In genomic region chr17:3845361-3845753, GRCh38 we compare ENCODE assay signal across 8 cellular contexts. TPM values are rescaled to one million over a fixed set of nuclear protein-coding genes. Genes with fewer than 3 reads are reported as not detected.
A peak's percentile ranks its signal among the peaks of the same experiment; 100 is the strongest.
DNase-seq lines count a peak whose midpoint lies in the region; ATAC-seq and TF ChIP-seq lines count a peak whose summit lies in the region.

No MANE protein-coding gene starts in this region.

- peak; percentile 32 for DNase-seq in MM.1S
- peak; percentile 18 for DNase-seq in activated T-cell treated with anti-CD3 and anti-CD28 coated beads, Interleukin-2, amount 50 U/mL, for 4 hours
- DNase-seq in germinal center (ENCODE audit: low spot score) = peak; percentile 43
- DNase-seq in trophoblast cell = no peak
- no peak for DNase-seq in D341Med (ENCODE audit: low spot score)
- DNase-seq in NCI-H1436 treated with DMSO at 0.1 percent for 48 hours (lab: John Stamatoyannopoulos, UW) = no peak

- H3K9me3 ChIP-seq in MM.1S (replicated peaks; ENCODE audit: insufficient read depth, low read length) (no peaks in the 10 kb centered on the region), trophoblast cell (ENCODE audit: insufficient read depth, low read depth, low read length) (no peaks in the 10 kb centered on the region)

- H3K9me2 ChIP-seq in MM.1S (replicated peaks; ENCODE audit: insufficient read depth, low read length) = no peaks in the 10 kb centered on the region

- H3K4ac ChIP-seq in trophoblast cell (ENCODE audit: low read depth, low read length) = peak overlapping the region; percentile 96

- TF ChIP-seq CTCF in C4-2B (conservative IDR thresholded peaks at IDR 0.05) (no peak), MM.1S (IDR thresholded peaks at IDR 0.05; ENCODE audit: low read length) (no peak)

- no peak overlapping the region for H3K23ac ChIP-seq in trophoblast cell (ENCODE audit: low read length)

- H2AFZ ChIP-seq in MM.1S (ENCODE audit: low read length) = peak overlapping the region; percentile 100
- peak overlapping the region; percentile 98 for H2AFZ ChIP-seq in trophoblast cell (ENCODE audit: insufficient read depth, low read length, poor library complexity)

- H3K9ac ChIP-seq in MM.1S (ENCODE audit: low read length) = peak overlapping the region; percentile 98
- H3K9ac ChIP-seq in trophoblast cell (ENCODE audit: low read length) = peak overlapping the region; percentile 99

- no CpG with 5 or more reads among the region's 11 CpGs for whole genome bisulfite sequencing in trophoblast cell (ENCODE audit: extremely low coverage, insufficient coverage, insufficient read length)

- peaks cover 8% of the 10 kb centered on the region for H3K79me1 ChIP-seq in trophoblast cell (ENCODE audit: low read length)

- peaks cover 7% of the 10 kb centered on the region for H3K36me3 Mint-ChIP-seq in activated T-cell treated with anti-CD3 and anti-CD28 coated beads, Interleukin-2, amount 50 U/mL, for 4 hours (ENCODE audit: insufficient read depth)

- no peaks in the 10 kb centered on the region for H4K20me1 ChIP-seq in MM.1S (ENCODE audit: insufficient read depth, low read length)

- H4K8ac ChIP-seq in trophoblast cell (ENCODE audit: low read depth, low read length) = peak overlapping the region; percentile 99

- H3K79me2 ChIP-seq in MM.1S (ENCODE audit: low read length) = peaks cover 54% of the 10 kb centered on the region
- peaks cover 9% of the 10 kb centered on the region for H3K79me2 ChIP-seq in trophoblast cell (ENCODE audit: control insufficient read depth, insufficient read depth, low read length, poor library complexity)

- peaks cover 5% of the 10 kb centered on the region; the same call in 1 of the 2 replicates for H3K27me3 ChIP-seq in MM.1S (replicated peaks; ENCODE audit: insufficient read depth, low read length)
- H3K27me3 ChIP-seq in trophoblast cell (ENCODE audit: insufficient read depth, low read length) = no peaks in the 10 kb centered on the region

- peak overlapping the region; percentile 99 for H3K14ac ChIP-seq in trophoblast cell (ENCODE audit: low read length)

- H3K4me1 Mint-ChIP-seq in activated T-cell treated with anti-CD3 and anti-CD28 coated beads, Interleukin-2, amount 50 U/mL, for 4 hours (ENCODE audit: low read depth) = peaks cover 22% of the 10 kb centered on the region

- H3K27ac ChIP-seq in C4-2B = peak overlapping the region; percentile 92
- H3K27ac ChIP-seq in MM.1S (ENCODE audit: low read length) = peak overlapping the region; percentile 37; the same call in 1 of the 2 replicates
- H3K27ac ChIP-seq in trophoblast cell (ENCODE audit: low read depth, low read length) = peak overlapping the region; percentile 69

- peak overlapping the region; percentile 96 for H2BK120ac ChIP-seq in trophoblast cell (ENCODE audit: insufficient read depth, low read length, poor library complexity)

- peak; percentile 30 for ATAC-seq in GM21528 (IDR thresholded peaks at IDR 0.05; ENCODE audit: low FRiP score, unreplicated experiment)
- ATAC-seq in activated T-cell treated with anti-CD3 and anti-CD28 coated beads, Interleukin-2, amount 50 U/mL, for 4 hours = peak; percentile 47 to 49

- no peak overlapping the region for H2BK12ac ChIP-seq in trophoblast cell (ENCODE audit: low read length)

- H3K9me3 Mint-ChIP-seq in activated T-cell treated with anti-CD3 and anti-CD28 coated beads, Interleukin-2, amount 50 U/mL, for 4 hours = no peaks in the 10 kb centered on the region

- peak overlapping the region; percentile 97 for H4K12ac ChIP-seq in trophoblast cell (ENCODE audit: low read depth, low read length)

- H3K4me3 ChIP-seq in MM.1S (ENCODE audit: low read length) (peak overlapping the region; percentile 99), trophoblast cell (ENCODE audit: low read depth, low read length) (peak overlapping the region; percentile 96)

- peak overlapping the region; percentile 89 for H2AK5ac ChIP-seq in trophoblast cell (ENCODE audit: low read length)

- peaks cover 7% of the 10 kb centered on the region for H3K4me1 ChIP-seq in MM.1S (ENCODE audit: low read length)
- peaks cover 2 to 3% of the 10 kb centered on the region in 2 experiments for H3K4me1 ChIP-seq in trophoblast cell (ENCODE audit: control insufficient read depth in 1 of 2, insufficient read depth in 2 of 2, low read length in 2 of 2)

- peak overlapping the region; percentile 95 for H3K4me3 Mint-ChIP-seq in activated T-cell treated with anti-CD3 and anti-CD28 coated beads, Interleukin-2, amount 50 U/mL, for 4 hours

- no peaks in the 10 kb centered on the region for H3K27me3 Mint-ChIP-seq in activated T-cell treated with anti-CD3 and anti-CD28 coated beads, Interleukin-2, amount 50 U/mL, for 4 hours (ENCODE audit: low read depth)

- H3K18ac ChIP-seq in trophoblast cell (ENCODE audit: low read length) = peak overlapping the region; percentile 99

- peak overlapping the region; percentile 97 for H4K91ac ChIP-seq in trophoblast cell (ENCODE audit: low read depth, low read length)

- H2BK5ac ChIP-seq in trophoblast cell (ENCODE audit: low read depth, low read length, poor library complexity) = peak overlapping the region; percentile 97

- H3K4me2 ChIP-seq in MM.1S (ENCODE audit: low read depth, low read length) = peak overlapping the region; percentile 90
- peak overlapping the region; percentile 66 for H3K4me2 ChIP-seq in trophoblast cell (ENCODE audit: low read length)

- no peaks in the 10 kb centered on the region for H3F3A ChIP-seq in MM.1S (ENCODE audit: insufficient read depth, low read length)

- H3K36me3 ChIP-seq in MM.1S (replicated peaks; ENCODE audit: insufficient read depth, low read length) (no peaks in the 10 kb centered on the region), trophoblast cell (ENCODE audit: control insufficient read depth in 1 of 2, insufficient read depth in 2 of 2, low read length in 2 of 2) (peaks cover 13 to 21% of the 10 kb centered on the region in 2 experiments)

RNA-seq across cellular contexts. Expression of gene NCBP3, which starts 0.7 kb away (rescaled TPM):
- total RNA-seq in activated T-cell treated with anti-CD3 and anti-CD28 coated beads, Interleukin-2, amount 50 U/mL, for 4 hours = 10 to 100 TPM; 33.2 to 39.1 (median 36.4) TPM
- 31.8 and 32.8 TPM in 2 replicates for polyA plus RNA-seq in trophoblast cell (2013)

RNA-seq across cellular contexts. Expression of gene ITGAE, which starts 44.4 kb away (rescaled TPM):
- 10 to 100 TPM; 15.0 to 20.6 (median 18.1) TPM for total RNA-seq in activated T-cell treated with anti-CD3 and anti-CD28 coated beads, Interleukin-2, amount 50 U/mL, for 4 hours
- 32.1 and 34.1 TPM in 2 replicates for polyA plus RNA-seq in trophoblast cell (2013)

RNA-seq across cellular contexts. Expression of gene CAMKK1, which starts 47.5 kb away (rescaled TPM):
- 1 to 10 TPM; 4.2 to 7.5 (median 7.4) TPM for total RNA-seq in activated T-cell treated with anti-CD3 and anti-CD28 coated beads, Interleukin-2, amount 50 U/mL, for 4 hours
- 0.82 and 0.90 TPM in 2 replicates for polyA plus RNA-seq in trophoblast cell (2013)

Comparison
In these comparisons a context has a peak if more than half of its experiments do, and no peak if none do; other contexts are left out.
1. H3K27ac ChIP-seq: peak in every context shown above with its lines; median percentile 92 in C4-2B; 69 in trophoblast cell; 37 in MM.1S.
2. DNase-seq: peak in MM.1S (single experiment), activated T-cell treated with anti-CD3 and anti-CD28 coated beads, Interleukin-2, amount 50 U/mL, for 4 hours (single experiment) and germinal center (single experiment); none in trophoblast cell (0 of 2), D341Med (single experiment) and NCI-H1436 treated with DMSO at 0.1 percent for 48 hours (single experiment).